Comparison of ENCODE assay signal across 8 cellular contexts in genomic region chr6:166950892-166951669, GRCh38. TPM values are rescaled to one million over a fixed set of nuclear protein-coding genes. Genes with fewer than 3 reads are reported as not detected.
DNase-seq lines count a peak whose midpoint lies in the region; ATAC-seq, FAIRE-seq and TF ChIP-seq lines count a peak whose summit lies in the region.
"Not testable (repeated sequence)": the region's sequence is repeated elsewhere in the genome, so short reads cannot be mapped to it uniquely, and the experiment has no call there.

No MANE protein-coding gene starts in this region.

- not testable (repeated sequence) for TF ChIP-seq EP300 in SK-N-SH (IDR thresholded peaks at IDR 0.05; ENCODE audit: borderline replicate concordance in 1 of 2, low read depth in 1 of 2, low read length in 1 of 2); gastroesophageal sphincter (IDR thresholded peaks at IDR 0.05); transverse colon (IDR thresholded peaks at IDR 0.05; ENCODE audit: low read depth)

- H3K27ac ChIP-seq in MM.1S (ENCODE audit: low read length) (peak overlapping the region; percentile 100), gastroesophageal sphincter (peak overlapping the region in 3 of 4 donors; percentile 51 to 59 (median 54)), pancreas (peak overlapping the region in 1 of 4 donors; percentile 12), transverse colon (peak overlapping the region; percentile 74 to 81 (median 80))
- H3K27ac ChIP-seq in SK-N-SH (ENCODE audit: low read depth in 2 of 2, low read length in 1 of 2), result not testable (repeated sequence)

- H3K36me3 ChIP-seq in MM.1S (replicated peaks; ENCODE audit: insufficient read depth, low read length); pancreas: not testable (repeated sequence)
- peaks cover 0 to 21% of the 10 kb centered on the region in 2 experiments for H3K36me3 ChIP-seq in SK-N-SH (replicated peaks in 1 of 2; ENCODE audit: control insufficient read depth in 1 of 2, insufficient read depth in 2 of 2, low read length in 1 of 2)
- peaks cover 0 to 44% of the 10 kb centered on the region in 2 donors for H3K36me3 ChIP-seq in gastroesophageal sphincter
- peaks cover 0 to 17% (median 1%) of the 10 kb centered on the region in 4 donors for H3K36me3 ChIP-seq in transverse colon

- peak; percentile 76 for DNase-seq in GM13977 (ENCODE audit: low spot score)
- DNase-seq in MM.1S, result peak; percentile 89
- not testable (repeated sequence) for DNase-seq in SK-N-SH
- DNase-seq in activated naive CD4-positive, alpha-beta T cell treated with Interleukin-2 at 50 U/mL for 16 hours, result peak; percentile 85
- peak in 4 of 6 donors; percentile 43 to 71 (median 54) for DNase-seq in pancreas
- peak; percentile 78 for DNase-seq in transverse colon

- H3K9me2 ChIP-seq in MM.1S (replicated peaks; ENCODE audit: insufficient read depth, low read length); SK-N-SH: not testable (repeated sequence)

- WGBS in SK-N-SH (ENCODE audit: low lambda C conversion rate), result 80% methylated on average over 17 of the region's 17 CpGs
- 68 to 74% methylated on average over 10 to 12 of the region's 17 CpGs for WGBS in gastroesophageal sphincter (ENCODE audit: low coverage in 1 of 2), 2 donors
- 75 to 76% methylated on average over 17 of the region's 17 CpGs for WGBS in pancreas, 2 donors
- WGBS in transverse colon (ENCODE audit: low coverage in 1 of 2), 2 donors, result 50% methylated on average over 17 of the region's 17 CpGs; no CpG with 5 or more reads in 1 of the 2 donors

- not testable (repeated sequence) for TF ChIP-seq POLR2A in gastroesophageal sphincter (IDR thresholded peaks at IDR 0.05); transverse colon (IDR thresholded peaks at IDR 0.05)

- not testable (repeated sequence) for FAIRE-seq in pancreas (lab: Jason Lieb, UNC)

- CTCF ChIA-PET in SK-N-SH (lab: Yijun Ruan, JAX), result interaction anchor here (0.6 to 3.4 kb wide), 27 partner anchors 8 to 509 kb away, joined by 3 to 24 read pairs (median 5); no protein-coding TSS in a partner anchor

- in situ Hi-C loops in GM13977 (cut with MboI; ENCODE audit: low pct_unique_long_range_greater_than_20kb, low sequenced_read_pairs, unreplicated experiment), result loop anchor here (25.0 kb wide), 1 partner anchor 164 kb away; no protein-coding TSS in a partner anchor
- in situ Hi-C loops in transverse colon (cut with MboI; ENCODE audit: low pct_ligation_motif_present in 1 of 4, low pct_unique_long_range_greater_than_20kb in 1 of 4, low sequenced_read_pairs in 3 of 4), result not testable (repeated sequence)

- H3K79me2 ChIP-seq in MM.1S (ENCODE audit: low read length); SK-N-SH (ENCODE audit: insufficient read depth): not testable (repeated sequence)

- peak overlapping the region; percentile 96 for H3K4me2 ChIP-seq in MM.1S (ENCODE audit: low read depth, low read length)
- not testable (repeated sequence) for H3K4me2 ChIP-seq in SK-N-SH

- ATAC-seq in HG02623 (IDR thresholded peaks at IDR 0.05; ENCODE audit: unreplicated experiment), result peak; percentile 92
- not testable (repeated sequence) for ATAC-seq in gastroesophageal sphincter
- peak in 2 of 4 donors; percentile 24 to 26 for ATAC-seq in pancreas

- H4K20me1 ChIP-seq in MM.1S (ENCODE audit: insufficient read depth, low read length); SK-N-SH (ENCODE audit: insufficient read depth): not testable (repeated sequence)

- intact Hi-C loops in pancreas (cut with DNase I), result not testable (repeated sequence)
- intact Hi-C loops in transverse colon (cut with DNase I; ENCODE audit: low total_unique reads), result loop anchor here (10.0 kb wide), 1 partner anchor 166 kb away; no protein-coding TSS in a partner anchor

- peak; percentile 61 for TF ChIP-seq RAD21 in SK-N-SH (IDR thresholded peaks at IDR 0.05; ENCODE audit: low read length)

- POLR2A ChIA-PET in SK-N-SH (lab: Yijun Ruan, JAX), result not testable (repeated sequence)

- peak; percentile 68 for TF ChIP-seq CTCF in GM13977 (IDR thresholded peaks at IDR 0.05; ENCODE audit: extremely low read depth, insufficient read depth, missing control alignments)
- TF ChIP-seq CTCF in MM.1S (IDR thresholded peaks at IDR 0.05; ENCODE audit: low read length), result peak; percentile 44
- peak; percentile 61 for TF ChIP-seq CTCF in SK-N-SH (IDR thresholded peaks at IDR 0.05)
- TF ChIP-seq CTCF in gastroesophageal sphincter (IDR thresholded peaks at IDR 0.05), result peak in 3 of 4 experiments; percentile 42 to 67 (median 51)
- TF ChIP-seq CTCF in pancreas (IDR thresholded peaks at IDR 0.05), result peak; percentile 16 to 53 (median 39)
- peak; percentile 48 to 68 (median 63) for TF ChIP-seq CTCF in transverse colon (IDR thresholded peaks at IDR 0.05)

- H3K4me3 ChIP-seq in MM.1S (ENCODE audit: low read length), result peak overlapping the region; percentile 66
- H3K4me3 ChIP-seq in SK-N-SH (ENCODE audit: low read depth in 2 of 2, low read length in 1 of 2); pancreas; transverse colon: not testable (repeated sequence)
- peak overlapping the region in 1 of 2 donors; percentile 25 for H3K4me3 ChIP-seq in gastroesophageal sphincter

- H3K4me1 ChIP-seq in MM.1S (ENCODE audit: low read length), result peaks cover 15% of the 10 kb centered on the region
- H3K4me1 ChIP-seq in SK-N-SH (ENCODE audit: control insufficient read depth in 1 of 2, insufficient read depth in 2 of 2, low read depth in 1 of 2, low read length in 1 of 2); pancreas: not testable (repeated sequence)
- peaks cover 0 to 29% (median 7%) of the 10 kb centered on the region in 3 donors for H3K4me1 ChIP-seq in gastroesophageal sphincter
- H3K4me1 ChIP-seq in transverse colon, result peaks cover 0 to 45% (median 18%) of the 10 kb centered on the region in 4 donors

- not testable (repeated sequence) for H3K27me3 ChIP-seq in MM.1S (replicated peaks; ENCODE audit: insufficient read depth, low read length); SK-N-SH (ENCODE audit: insufficient read depth); gastroesophageal sphincter; pancreas; transverse colon

- peaks cover 22% of the 10 kb centered on the region for H3F3A ChIP-seq in MM.1S (ENCODE audit: insufficient read depth, low read length)
- not testable (repeated sequence) for H3F3A ChIP-seq in SK-N-SH (replicated peaks; ENCODE audit: insufficient read depth)

- H2AFZ ChIP-seq in MM.1S (ENCODE audit: low read length), result 0 out of 2 replicates have a peak overlapping the region, but pooled peaks have one; percentile 30
- H2AFZ ChIP-seq in SK-N-SH (ENCODE audit: low read depth), result not testable (repeated sequence)

- peak overlapping the region; percentile 71 for H3K9ac ChIP-seq in MM.1S (ENCODE audit: low read length)
- H3K9ac ChIP-seq in SK-N-SH, result not testable (repeated sequence)

- H3K9me3 ChIP-seq in MM.1S (replicated peaks; ENCODE audit: insufficient read depth, low read length); SK-N-SH; gastroesophageal sphincter; pancreas; transverse colon: not testable (repeated sequence)

TF ChIP-seq in SK-N-SH, 30 proteins besides CTCF, POLR2A, EP300 and RAD21:
- TF ChIP-seq SMC3 (IDR thresholded peaks at IDR 0.05; ENCODE audit: low read depth, low read length), result peak; percentile 46

RNA-seq across cellular contexts. Expression of gene RNASET2, which starts 5.3 kb away (rescaled TPM):
- polyA plus RNA-seq in SK-N-SH (2012; rRNA removed) (58.4 and 59.2 TPM in 2 replicates), pancreas (10 to 100 TPM; 25.7 to 61.4 TPM)
- polyA plus RNA-seq in SK-N-SH (2012; cell fraction: cytosol; rRNA removed), result 54.7 and 56.7 TPM in 2 replicates
- polyA plus RNA-seq in SK-N-SH (2012; cell fraction: nucleus; rRNA removed), result 43.6 and 50.8 TPM in 2 replicates
- total RNA-seq in gastroesophageal sphincter (10 to 100 TPM; 18.4 to 46.6 (median 26.2) TPM), pancreas (10 to 100 TPM; 25.2 to 55.2 (median 37.0) TPM), transverse colon (100 to 1,000 TPM; 121 to 191 (median 176) TPM)

RNA-seq across cellular contexts. Expression of gene CEP43, which starts 48.1 kb away (rescaled TPM):
- 7.5 and 9.7 TPM in 2 replicates for polyA plus RNA-seq in SK-N-SH (2012; rRNA removed)
- polyA plus RNA-seq in SK-N-SH (2012; cell fraction: cytosol; rRNA removed), result 8.4 and 11.3 TPM in 2 replicates
- 17.1 and 27.9 TPM in 2 replicates for polyA plus RNA-seq in SK-N-SH (2012; cell fraction: nucleus; rRNA removed)
- total RNA-seq in gastroesophageal sphincter, result 10 to 100 TPM; 10.9 to 17.9 (median 11.7) TPM
- total RNA-seq in pancreas, result 10 to 100 TPM in 1 of 6 donors, 1 to 10 TPM in 5; 4.4 to 11.9 (median 6.4) TPM
- 10 to 100 TPM in 1 of 2 donors, 1 to 10 TPM in 1; 5.7 to 10.1 TPM for polyA plus RNA-seq in pancreas
- total RNA-seq in transverse colon, result 10 to 100 TPM in 2 of 4 donors, 1 to 10 TPM in 2; 3.6 to 31.0 (median 14.3) TPM
